1 cellular context compared by ENCODE assay signal in the genomic region with DNA sequence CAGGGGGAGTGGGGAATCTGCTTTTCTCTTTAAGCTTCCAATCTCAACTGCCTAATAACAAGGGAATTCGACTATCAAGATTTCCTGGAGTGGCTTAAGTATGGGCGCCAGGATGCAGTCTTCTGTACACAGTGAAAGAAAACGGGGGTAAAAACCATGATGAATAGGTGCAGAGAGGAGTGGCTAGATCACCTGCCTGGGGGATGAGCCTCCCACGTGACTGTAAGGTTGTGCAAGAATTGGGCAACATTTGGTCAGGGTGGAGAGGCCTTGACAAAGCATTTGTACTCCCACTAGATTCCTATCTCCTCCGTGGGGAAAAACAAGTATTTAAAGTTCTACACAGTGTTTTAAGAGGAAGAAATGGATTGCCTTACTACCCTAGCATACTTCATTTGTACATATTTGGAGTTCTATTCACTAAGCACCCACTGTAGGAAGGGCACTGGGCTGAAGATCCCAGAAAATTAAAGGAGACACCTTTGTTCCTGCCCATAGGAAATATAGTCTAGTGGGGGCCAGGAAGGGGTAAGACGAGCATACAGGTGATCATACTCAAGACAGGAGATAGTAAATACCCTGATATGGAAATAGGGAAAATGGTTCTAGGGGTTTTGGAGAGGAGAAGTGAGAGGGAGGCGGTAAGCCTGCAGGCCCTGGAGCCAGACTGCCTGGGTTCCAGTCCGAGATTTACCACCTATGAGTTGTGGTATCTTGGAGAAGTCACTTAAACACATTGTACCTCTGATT.
TF ChIP-seq lines count a peak whose summit lies in the region.

No MANE protein-coding gene starts in this region.

TF ChIP-seq in IMR-90, 13 proteins besides CTCF, POLR2A, EP300 and RAD21 (continued from another document):
- TF ChIP-seq FOS (IDR thresholded peaks at IDR 0.05; ENCODE audit: low read depth, low read length) (no peak), RCOR1 (IDR thresholded peaks at IDR 0.05; ENCODE audit: insufficient replicate concordance, low read length) (no peak), BHLHE40 (IDR thresholded peaks at IDR 0.05; ENCODE audit: low read depth, low read length) (peak; percentile 28; the same call in 1 of the 2 replicates)
